ENCODE assay signal across 1 cellular context in the genomic region with DNA sequence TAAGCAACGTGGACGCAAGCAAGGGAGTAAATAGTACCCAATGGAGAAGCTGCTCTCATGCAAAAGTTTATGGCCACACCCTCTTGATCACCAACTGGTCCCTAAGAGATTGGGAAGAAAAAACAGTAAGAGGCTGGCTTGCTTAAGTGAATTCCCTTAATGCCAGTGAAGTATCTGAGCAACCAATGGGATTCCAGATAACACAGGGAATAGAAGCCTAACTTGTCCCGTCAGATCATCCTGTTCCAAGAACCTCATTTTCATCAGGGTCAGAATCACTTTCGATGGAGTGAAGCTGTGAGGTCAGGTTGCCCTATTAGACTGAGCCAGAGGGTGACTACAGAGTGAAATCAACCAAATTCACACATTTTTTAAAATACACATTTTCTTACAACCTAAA.
TF ChIP-seq lines count a peak whose summit lies in the region.

No MANE protein-coding gene starts in this region.

TF ChIP-seq in IMR-90, 13 proteins besides CTCF, POLR2A, EP300 and RAD21 (continued from another document):
- TF ChIP-seq, protein P1, sequence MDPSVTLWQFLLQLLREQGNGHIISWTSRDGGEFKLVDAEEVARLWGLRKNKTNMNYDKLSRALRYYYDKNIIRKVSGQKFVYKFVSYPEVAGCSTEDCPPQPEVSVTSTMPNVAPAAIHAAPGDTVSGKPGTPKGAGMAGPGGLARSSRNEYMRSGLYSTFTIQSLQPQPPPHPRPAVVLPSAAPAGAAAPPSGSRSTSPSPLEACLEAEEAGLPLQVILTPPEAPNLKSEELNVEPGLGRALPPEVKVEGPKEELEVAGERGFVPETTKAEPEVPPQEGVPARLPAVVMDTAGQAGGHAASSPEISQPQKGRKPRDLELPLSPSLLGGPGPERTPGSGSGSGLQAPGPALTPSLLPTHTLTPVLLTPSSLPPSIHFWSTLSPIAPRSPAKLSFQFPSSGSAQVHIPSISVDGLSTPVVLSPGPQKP (IDR thresholded peaks at IDR 0.05; ENCODE audit: borderline replicate concordance, low read depth, low read length), result no peak
- TF ChIP-seq SMC3 (IDR thresholded peaks at IDR 0.05; ENCODE audit: low read depth, low read length) (no peak), MXI1 (IDR thresholded peaks at IDR 0.05; ENCODE audit: borderline replicate concordance, low read depth, low read length) (no peak), RFX5 (IDR thresholded peaks at IDR 0.05; ENCODE audit: low read depth, low read length) (no peak), CHD1 (IDR thresholded peaks at IDR 0.05; ENCODE audit: low read depth, low read length) (no peak), BHLHE40 (IDR thresholded peaks at IDR 0.05; ENCODE audit: low read depth, low read length) (no peak)
